Comparison of ENCODE assay signal across 7 cellular contexts in genomic region chr1:48202030-48202752, GRCh38. TPM values are rescaled to one million over a fixed set of nuclear protein-coding genes. Genes with fewer than 3 reads are reported as not detected.
A peak's percentile ranks its signal among the peaks of the same experiment; 100 is the strongest.
DNase-seq lines count a peak whose midpoint lies in the region; ATAC-seq and TF ChIP-seq lines count a peak whose summit lies in the region.

No MANE protein-coding gene starts in this region.

- intact Hi-C loops in PC-3 (cut with micrococcal nuclease) (loop anchor here (1.0 to 2.0 kb wide), 3 partner anchors 93 to 463 kb away; no protein-coding TSS in a partner anchor), tibial artery (cut with DNase I; ENCODE audit: low total_unique reads) (loop anchor here (2.0 to 5.0 kb wide), 2 partner anchors 93 to 465 kb away; no protein-coding TSS in a partner anchor)

- H3K4me3 Mint-ChIP-seq in activated T-cell treated with anti-CD3 and anti-CD28 coated beads, Interleukin-2, amount 50 U/mL, for 24 hours, result no peak overlapping the region

- TF ChIP-seq CTCF in GM12875 (IDR thresholded peaks at IDR 0.05; ENCODE audit: borderline replicate concordance, insufficient read depth, low read depth, low read length) (peak; percentile 72), PC-3 (conservative IDR thresholded peaks at IDR 0.05; ENCODE audit: low read depth, low read length) (peak; percentile 88), tibial artery (IDR thresholded peaks at IDR 0.05) (peak; percentile 78 to 80)

- no peaks in the 10 kb centered on the region for H3K36me3 Mint-ChIP-seq in activated T-cell treated with anti-CD3 and anti-CD28 coated beads, Interleukin-2, amount 50 U/mL, for 24 hours (ENCODE audit: low read depth)

- DNase-seq in Jurkat, Clone E6-1 (ENCODE audit: low read depth, low spot score), result peak; percentile 47
- peak; percentile 72 for DNase-seq in PC-3
- peak; percentile 67 for DNase-seq in activated T-cell treated with anti-CD3 and anti-CD28 coated beads, Interleukin-2, amount 50 U/mL, for 24 hours
- peak; percentile 60 for DNase-seq in fibroblast of the conjunctiva (ENCODE audit: low read depth)
- DNase-seq in non-pigmented ciliary epithelial cell (ENCODE audit: low read depth), result peak; percentile 95
- DNase-seq in tibial artery, result peak; percentile 69 to 80

- POLR2A ChIA-PET in PC-3 (lab: Charles Lee; ENCODE audit: unreplicated experiment), result no interaction called here

- peaks cover 12% of the 10 kb centered on the region for H3K27me3 Mint-ChIP-seq in activated T-cell treated with anti-CD3 and anti-CD28 coated beads, Interleukin-2, amount 50 U/mL, for 24 hours

- peaks cover 7% of the 10 kb centered on the region for H3K4me1 Mint-ChIP-seq in activated T-cell treated with anti-CD3 and anti-CD28 coated beads, Interleukin-2, amount 50 U/mL, for 24 hours (ENCODE audit: low read depth)

- no peaks in the 10 kb centered on the region for H3K9me3 ChIP-seq in PC-3 (ENCODE audit: low read length)
- H3K9me3 ChIP-seq in tibial artery, result no peaks in the 10 kb centered on the region

- H3K9ac ChIP-seq in PC-3 (ENCODE audit: low read length), result no peak overlapping the region

- H3K4me2 ChIP-seq in PC-3 (ENCODE audit: low read length), result no peak overlapping the region

- H3K36me3 ChIP-seq in PC-3 (ENCODE audit: low read depth, low read length) (no peaks in the 10 kb centered on the region), tibial artery (no peaks in the 10 kb centered on the region)

- H2AFZ ChIP-seq in PC-3 (ENCODE audit: low read length), result no peak overlapping the region

- H3K9me2 ChIP-seq in PC-3 (replicated peaks; ENCODE audit: low read length), result no peaks in the 10 kb centered on the region

- H3K79me2 ChIP-seq in PC-3 (ENCODE audit: low read length), result no peaks in the 10 kb centered on the region

- ATAC-seq in PC-3, result peak; percentile 64

- no peaks in the 10 kb centered on the region for H4K20me1 ChIP-seq in PC-3 (ENCODE audit: low read length)

- H3F3A ChIP-seq in PC-3 (ENCODE audit: low read length, unreplicated experiment), result no peaks in the 10 kb centered on the region

- H3K27ac ChIP-seq in PC-3 (ENCODE audit: low read length) (no peak overlapping the region), tibial artery (peak overlapping the region in 1 of 2 donors; percentile 3)

- no peak overlapping the region for H3K4me3 ChIP-seq in GM12875 (ENCODE audit: low read depth, low read length)
- no peak overlapping the region for H3K4me3 ChIP-seq in Jurkat, Clone E6-1 (ENCODE audit: low read length)
- H3K4me3 ChIP-seq in PC-3 (ENCODE audit: low read length), result no peak overlapping the region
- H3K4me3 ChIP-seq in tibial artery, result no peak overlapping the region

- no TSS peak for BruUV-seq in PC-3 (replicated peaks; lab: Mats Ljungman, UMichigan)

- CTCF ChIA-PET in PC-3 (lab: Charles Lee), result no interaction called here

- no peaks in the 10 kb centered on the region for H3K4me1 ChIP-seq in PC-3 (ENCODE audit: insufficient read depth, low read length)
- peaks cover 0 to 12% (median 8%) of the 10 kb centered on the region in 4 donors for H3K4me1 ChIP-seq in tibial artery

- H3K9me3 Mint-ChIP-seq in activated T-cell treated with anti-CD3 and anti-CD28 coated beads, Interleukin-2, amount 50 U/mL, for 24 hours, result no peaks in the 10 kb centered on the region

- H3K27ac Mint-ChIP-seq in activated T-cell treated with anti-CD3 and anti-CD28 coated beads, Interleukin-2, amount 50 U/mL, for 24 hours, result no peak overlapping the region

- H3K27me3 ChIP-seq in PC-3 (ENCODE audit: low read length) (no peaks in the 10 kb centered on the region; the same call in 1 of the 2 replicates), tibial artery (no peaks in the 10 kb centered on the region)

RNA-seq across cellular contexts. Expression of gene SLC5A9, which starts 20.3 kb away (rescaled TPM):
- not detected for polyA plus RNA-seq in Jurkat, Clone E6-1 (2012; ENCODE audit: insufficient read depth, insufficient read length)
- not detected in 2 replicates for total RNA-seq in PC-3 (2014; rRNA removed)
